Comparison of ENCODE assay signal across 8 cellular contexts in genomic region chr9:88535226-88535931, GRCh38. TPM values are rescaled to one million over a fixed set of nuclear protein-coding genes. Genes with fewer than 3 reads are reported as not detected.
DNase-seq lines count a peak whose midpoint lies in the region; ATAC-seq and TF ChIP-seq lines count a peak whose summit lies in the region.

No MANE protein-coding gene starts in this region.

- H3K9me3 ChIP-seq in SK-N-MC (ENCODE audit: low read depth, low read length), result no peaks in the 10 kb centered on the region
- no peaks in the 10 kb centered on the region for H3K9me3 ChIP-seq in esophagus (ENCODE audit: control insufficient read depth in 2 of 2, insufficient read depth in 1 of 2, low read depth in 1 of 2, low read length in 1 of 2)
- no peaks in the 10 kb centered on the region for H3K9me3 ChIP-seq in neutrophil

- H3K36me3 ChIP-seq in SK-N-MC (ENCODE audit: insufficient read depth, low read length) (no peaks in the 10 kb centered on the region), esophagus (ENCODE audit: control insufficient read depth in 2 of 2, insufficient read depth in 2 of 2, low read length in 1 of 2) (no peaks in the 10 kb centered on the region), neutrophil (no peaks in the 10 kb centered on the region)

- no peak for ATAC-seq in HG03025 (IDR thresholded peaks at IDR 0.05; ENCODE audit: low FRiP score, unreplicated experiment)
- ATAC-seq in HG03442 (IDR thresholded peaks at IDR 0.05; ENCODE audit: unreplicated experiment), result no peak
- ATAC-seq in HG02571 (IDR thresholded peaks at IDR 0.05; ENCODE audit: unreplicated experiment), result no peak

- no peak for TF ChIP-seq CTCF in neutrophil (IDR thresholded peaks at IDR 0.05)

- H3K4me1 ChIP-seq in esophagus (ENCODE audit: control insufficient read depth in 2 of 2, insufficient read depth in 2 of 2, low read length in 1 of 2) (peaks cover 11% of the 10 kb centered on the region in 2 donors), neutrophil (ENCODE audit: control insufficient read depth in 1 of 2, insufficient read depth in 1 of 2, low read depth in 1 of 2, low read length in 1 of 2) (peaks cover 32 to 38% of the 10 kb centered on the region in 2 experiments)

- peak overlapping the region; percentile 9 for H3K9ac ChIP-seq in SK-N-MC (ENCODE audit: insufficient read length)

- peak overlapping the region; percentile 54; the same call in 1 of the 2 replicates for H3K27ac ChIP-seq in SK-N-MC
- H3K27ac ChIP-seq in esophagus (ENCODE audit: low read depth in 2 of 2, low read length in 1 of 2), result peak overlapping the region in 1 of 2 donors; percentile 11
- H3K27ac ChIP-seq in neutrophil, result peak overlapping the region; percentile 65

- H3K27me3 ChIP-seq in esophagus (ENCODE audit: control insufficient read depth in 1 of 2, insufficient read depth in 2 of 2, low read length in 2 of 2) (peaks cover 0 to 3% of the 10 kb centered on the region in 2 donors), neutrophil (peaks cover 58% of the 10 kb centered on the region)

- peak; percentile 12 for DNase-seq in EL
- no peak for DNase-seq in SK-N-MC (ENCODE audit: low read depth, low spot score)
- no peak for DNase-seq in NCI-H128 (lab: John Stamatoyannopoulos, UW; ENCODE audit: unreplicated experiment)

- WGBS in esophagus, 2 donors, result 3 to 4% methylated on average over 66 to 67 of the region's 67 CpGs

- H3K4me3 ChIP-seq in SK-N-MC, result peak overlapping the region; percentile 85
- H3K4me3 ChIP-seq in esophagus (ENCODE audit: low read depth in 1 of 2, low read length in 2 of 2), result peak overlapping the region; percentile 37 to 49
- peak overlapping the region; percentile 82 to 83 for H3K4me3 ChIP-seq in neutrophil (ENCODE audit: low read depth in 1 of 2, low read length in 1 of 2)

RNA-seq across cellular contexts. Expression of gene NXNL2, which starts 0.4 kb away (rescaled TPM):
- under 1 TPM; 0.15 to 0.22 TPM for polyA plus RNA-seq in esophagus
